8 cellular contexts compared by ENCODE assay signal in the genomic region with DNA sequence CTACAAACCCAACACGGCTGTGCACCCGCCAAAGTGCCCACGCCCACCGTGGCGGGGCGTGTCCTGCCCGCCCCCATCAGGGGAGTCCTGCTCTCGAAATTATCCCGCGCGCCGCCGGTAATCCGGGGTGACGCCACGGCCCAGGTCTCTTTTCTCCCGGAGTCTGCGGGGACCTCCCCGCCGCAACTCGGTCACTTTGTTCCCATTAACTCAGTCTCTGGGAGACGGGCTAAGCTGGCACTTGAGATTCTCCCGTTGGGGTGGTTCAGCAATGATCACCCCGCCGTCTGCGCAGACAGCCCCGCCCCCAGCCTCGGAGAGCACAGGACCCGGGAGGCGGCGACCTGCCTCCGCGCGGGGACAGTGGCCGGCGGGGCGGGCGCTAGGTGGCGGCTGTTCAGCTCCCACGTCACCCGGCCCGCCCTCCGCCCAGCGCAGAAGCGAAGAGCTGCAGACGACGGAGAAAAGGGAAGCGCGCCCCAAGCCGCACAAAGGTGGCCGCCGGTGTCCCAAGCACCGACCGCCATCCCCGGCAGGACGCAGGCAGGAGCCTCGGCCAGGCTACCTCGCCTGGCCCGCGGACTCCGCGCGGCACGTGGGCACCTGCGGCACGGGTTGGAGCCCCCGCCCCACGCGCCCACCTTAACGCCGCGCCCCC. TPM values are rescaled to one million over a fixed set of nuclear protein-coding genes. Genes with fewer than 3 reads are reported as not detected.
DNase-seq lines count a peak whose midpoint lies in the region; ATAC-seq, FAIRE-seq and TF ChIP-seq lines count a peak whose summit lies in the region.

No MANE protein-coding gene starts in this region.

- H3K27ac Mint-ChIP-seq in CD14-positive monocyte, result peak overlapping the region; percentile 89 to 95 (median 91)
- no peak overlapping the region for H3K27ac Mint-ChIP-seq in endothelial cell (ENCODE audit: unreplicated experiment)

- no peaks in the 10 kb centered on the region for H3K36me3 ChIP-seq in mucosa of stomach (ENCODE audit: control insufficient read depth, insufficient read depth, low read length)

- H3K36me3 Mint-ChIP-seq in CD14-positive monocyte (peaks cover 0 to 2% of the 10 kb centered on the region in 2 donors), endothelial cell (ENCODE audit: low read depth, unreplicated experiment) (no peaks in the 10 kb centered on the region)

- H3K4me1 Mint-ChIP-seq in CD14-positive monocyte (peaks cover 42% of the 10 kb centered on the region), endothelial cell (ENCODE audit: unreplicated experiment) (peaks cover 16% of the 10 kb centered on the region)

- H3K27me3 Mint-ChIP-seq in CD14-positive monocyte (ENCODE audit: low read depth in 3 of 3) (no peaks in the 10 kb centered on the region), endothelial cell (ENCODE audit: unreplicated experiment) (peaks cover 14% of the 10 kb centered on the region)

- peak; percentile 89 for ATAC-seq in HG03432 (IDR thresholded peaks at IDR 0.05; ENCODE audit: unreplicated experiment)

- peaks cover 20% of the 10 kb centered on the region for H3K27me3 ChIP-seq in mucosa of stomach (ENCODE audit: control insufficient read depth, insufficient read depth, low read length)

- H3K9me3 ChIP-seq in mucosa of stomach (ENCODE audit: control insufficient read depth, low read length), result no peaks in the 10 kb centered on the region

- H3K4me3 ChIP-seq in mucosa of stomach (ENCODE audit: low read length), result peak overlapping the region; percentile 49

- DNase-seq in CD14-positive monocyte (ENCODE audit: low spot score), result peak; percentile 93
- peak; percentile 61 for DNase-seq in GM19239 (ENCODE audit: insufficient read length, low spot score)
- peak; percentile 40 for DNase-seq in NCI-H82 treated with DMSO at 0.1 percent for 48 hours (lab: John Stamatoyannopoulos, UW; ENCODE audit: unreplicated experiment)
- DNase-seq in activated CD8-positive, alpha-beta memory T cell treated with anti-CD3 and anti-CD28 coated beads for 24 hours, result peak; percentile 93
- peak; percentile 60 for DNase-seq in endothelial cell (ENCODE audit: low spot score)
- peak; percentile 79 to 82 for DNase-seq in stimulated activated CD8-positive, alpha-beta memory T cell treated with anti-CD3 and anti-CD28 coated beads, Interleukin-7, amount 100 ng/mL, for 1 hour (ENCODE audit: low read depth in 2 of 2)

- peaks cover 0 to 3% (median 0%) of the 10 kb centered on the region in 7 donors for H3K9me3 Mint-ChIP-seq in CD14-positive monocyte
- H3K9me3 Mint-ChIP-seq in endothelial cell (ENCODE audit: unreplicated experiment), result no peaks in the 10 kb centered on the region

- intact Hi-C loops in CD14-positive monocyte (cut with micrococcal nuclease), result no loop called here

- peak overlapping the region; percentile 91 to 93 for H3K4me3 Mint-ChIP-seq in CD14-positive monocyte
- H3K4me3 Mint-ChIP-seq in endothelial cell (ENCODE audit: unreplicated experiment), result peak overlapping the region; percentile 89

- FAIRE-seq in GM19239 (lab: Jason Lieb, UNC), result peak; percentile 87

- TF ChIP-seq CTCF in CD14-positive monocyte (IDR thresholded peaks at IDR 0.05) (peak; percentile 31), endothelial cell (IDR thresholded peaks at IDR 0.05; ENCODE audit: unreplicated experiment) (no peak)

- H3K4me1 ChIP-seq in mucosa of stomach (ENCODE audit: control insufficient read depth, insufficient read depth, low read length), result peaks cover 8% of the 10 kb centered on the region

- peak overlapping the region; percentile 78 for H3K9ac ChIP-seq in mucosa of stomach (ENCODE audit: low read length)

RNA-seq across cellular contexts. Expression of a gene that starts 31.5 kb away (rescaled TPM):
- polyA plus RNA-seq in CD14-positive monocyte, result 100 to 1,000 TPM; 355 to 445 TPM
- 113 TPM for total RNA-seq in endothelial cell (ENCODE audit: unreplicated experiment)

RNA-seq across cellular contexts. Expression of a gene that starts 55.8 kb away (rescaled TPM):
- 10 to 100 TPM; 11.6 to 16.7 TPM for polyA plus RNA-seq in CD14-positive monocyte
- total RNA-seq in endothelial cell (ENCODE audit: unreplicated experiment), result 294 TPM

Comparison
In these comparisons a context has a peak if more than half of its experiments do, and no peak if none do; other contexts are left out.
1. Peak in every context shown above with its lines: DNase-seq, ATAC-seq and H3K4me3 ChIP-seq.
2. DNase-seq: peak in every context shown above with its lines; median percentile 93 in CD14-positive monocyte; 93 in activated CD8-positive, alpha-beta memory T cell treated with anti-CD3 and anti-CD28 coated beads for 24 hours; 80 in stimulated activated CD8-positive, alpha-beta memory T cell treated with anti-CD3 and anti-CD28 coated beads, Interleukin-7, amount 100 ng/mL, for 1 hour; 61 in GM19239; 60 in endothelial cell; 40 in NCI-H82 treated with DMSO at 0.1 percent for 48 hours.